8 cellular contexts compared by ENCODE assay signal in the genomic region with DNA sequence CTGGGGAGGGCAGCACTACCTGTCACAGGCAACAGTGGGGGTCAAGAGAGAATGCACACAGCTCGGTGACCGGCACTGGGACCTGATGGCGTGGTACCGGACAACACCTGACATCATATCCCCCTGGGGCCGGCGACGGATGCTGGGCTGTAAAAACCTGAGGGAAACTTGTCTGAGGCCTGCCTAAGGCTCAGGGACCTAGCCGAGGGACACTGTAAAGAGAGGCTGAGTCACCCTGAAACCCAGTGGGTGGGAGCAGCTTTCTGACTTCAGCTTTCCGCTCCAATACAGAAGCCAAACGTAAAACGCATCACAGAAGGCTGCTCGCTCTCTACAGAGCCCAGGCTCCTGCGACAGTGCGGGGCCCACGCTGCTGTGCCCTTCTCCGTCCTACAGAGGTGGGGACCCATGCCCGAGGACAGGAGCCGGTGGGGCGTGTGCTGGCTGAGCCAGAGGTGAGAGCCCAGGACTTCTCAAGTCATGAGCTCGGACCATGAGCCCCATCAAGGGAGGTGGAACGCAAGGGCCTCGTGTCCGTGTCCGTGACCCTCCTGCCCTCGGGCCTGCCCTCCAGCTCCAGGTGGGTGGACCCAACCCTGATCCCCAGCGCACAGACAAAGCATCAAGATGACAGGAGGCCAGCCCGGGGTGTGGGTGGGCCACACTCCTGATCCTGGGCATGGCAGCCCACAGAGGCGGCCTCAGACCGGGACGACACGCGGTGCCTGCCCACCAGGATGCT. TPM values are rescaled to one million over a fixed set of nuclear protein-coding genes. Genes with fewer than 3 reads are reported as not detected.
DNase-seq lines count a peak whose midpoint lies in the region; ATAC-seq lines count a peak whose summit lies in the region.

No MANE protein-coding gene starts in this region.

- peaks cover 48% of the 10 kb centered on the region for H3K4me1 Mint-ChIP-seq in activated CD4-positive, alpha-beta T cell treated with anti-CD3 and anti-CD28 coated beads, Interleukin-2, amount 10 ng/mL, durations not matched to agents 24 days and 14 days

- peak; percentile 51 for ATAC-seq in GM18873 (IDR thresholded peaks at IDR 0.05; ENCODE audit: low FRiP score, unreplicated experiment)
- ATAC-seq in HG02885 (IDR thresholded peaks at IDR 0.05; ENCODE audit: poor library complexity, unreplicated experiment) = peak; percentile 77

- DNase-seq in activated CD4-positive, alpha-beta T cell treated with anti-CD3 and anti-CD28 coated beads, Interleukin-2, amount 10 ng/mL, durations not matched to agents 24 days and 14 days = peak; percentile 88
- peak; percentile 70 for DNase-seq in germinal center (ENCODE audit: low spot score)
- DNase-seq in stimulated activated CD4-positive, alpha-beta T cell treated with anti-CD3 and anti-CD28 coated beads, Interleukin-4, amount 100 ng/mL, for 4 hours = peak; percentile 55 to 71
- no peak for DNase-seq in epidermal melanocyte (ENCODE audit: insufficient read length, low spot score)
- DNase-seq in pons (ENCODE audit: low spot score) = no peak
- DNase-seq in COLO829 (ENCODE audit: low spot score) = no peak

- H3K36me3 Mint-ChIP-seq in activated CD4-positive, alpha-beta T cell treated with anti-CD3 and anti-CD28 coated beads, Interleukin-2, amount 10 ng/mL, durations not matched to agents 24 days and 14 days (ENCODE audit: low read depth) = peaks cover 10% of the 10 kb centered on the region

- no peaks in the 10 kb centered on the region for H3K9me3 Mint-ChIP-seq in activated CD4-positive, alpha-beta T cell treated with anti-CD3 and anti-CD28 coated beads, Interleukin-2, amount 10 ng/mL, durations not matched to agents 24 days and 14 days

- H3K27me3 Mint-ChIP-seq in activated CD4-positive, alpha-beta T cell treated with anti-CD3 and anti-CD28 coated beads, Interleukin-2, amount 10 ng/mL, durations not matched to agents 24 days and 14 days = no peaks in the 10 kb centered on the region

- H3K27ac Mint-ChIP-seq in activated CD4-positive, alpha-beta T cell treated with anti-CD3 and anti-CD28 coated beads, Interleukin-2, amount 10 ng/mL, durations not matched to agents 24 days and 14 days = peak overlapping the region; percentile 91

- intact Hi-C loops in activated CD4-positive, alpha-beta T cell treated with anti-CD3 and anti-CD28 coated beads, Interleukin-2, amount 10 ng/mL, durations not matched to agents 24 days and 14 days (cut with micrococcal nuclease) = loop anchor here (1.0 to 2.0 kb wide), 2 partner anchors 17 to 29 kb away; no protein-coding TSS in a partner anchor

- peak overlapping the region; percentile 73 for H3K4me3 Mint-ChIP-seq in activated CD4-positive, alpha-beta T cell treated with anti-CD3 and anti-CD28 coated beads, Interleukin-2, amount 10 ng/mL, durations not matched to agents 24 days and 14 days

RNA-seq across cellular contexts. Expression of gene RALGDS, which starts 5.3 kb away (rescaled TPM):
- total RNA-seq in activated CD4-positive, alpha-beta T cell treated with anti-CD3 and anti-CD28 coated beads, Interleukin-2, amount 10 ng/mL, durations not matched to agents 24 days and 14 days = 93.0 and 96.7 TPM in 2 replicates

RNA-seq across cellular contexts. Expression of gene GBGT1, which starts 47.9 kb away (rescaled TPM):
- total RNA-seq in activated CD4-positive, alpha-beta T cell treated with anti-CD3 and anti-CD28 coated beads, Interleukin-2, amount 10 ng/mL, durations not matched to agents 24 days and 14 days = 6.8 and 8.2 TPM in 2 replicates

RNA-seq across cellular contexts. Expression of gene CEL, which starts 54.0 kb away (rescaled TPM):
- total RNA-seq in activated CD4-positive, alpha-beta T cell treated with anti-CD3 and anti-CD28 coated beads, Interleukin-2, amount 10 ng/mL, durations not matched to agents 24 days and 14 days = 1.8 and 2.0 TPM in 2 replicates

Comparison
In these comparisons a context has a peak if more than half of its experiments do, and no peak if none do; other contexts are left out.
1. DNase-seq: peak in activated CD4-positive, alpha-beta T cell treated with anti-CD3 and anti-CD28 coated beads, Interleukin-2, amount 10 ng/mL, durations not matched to agents 24 days and 14 days (single experiment), germinal center (single experiment) and stimulated activated CD4-positive, alpha-beta T cell treated with anti-CD3 and anti-CD28 coated beads, Interleukin-4, amount 100 ng/mL, for 4 hours (2 of 2); none in epidermal melanocyte (single experiment), pons (single experiment) and COLO829 (single experiment).